20 cellular contexts compared by ENCODE assay signal in the genomic region with DNA sequence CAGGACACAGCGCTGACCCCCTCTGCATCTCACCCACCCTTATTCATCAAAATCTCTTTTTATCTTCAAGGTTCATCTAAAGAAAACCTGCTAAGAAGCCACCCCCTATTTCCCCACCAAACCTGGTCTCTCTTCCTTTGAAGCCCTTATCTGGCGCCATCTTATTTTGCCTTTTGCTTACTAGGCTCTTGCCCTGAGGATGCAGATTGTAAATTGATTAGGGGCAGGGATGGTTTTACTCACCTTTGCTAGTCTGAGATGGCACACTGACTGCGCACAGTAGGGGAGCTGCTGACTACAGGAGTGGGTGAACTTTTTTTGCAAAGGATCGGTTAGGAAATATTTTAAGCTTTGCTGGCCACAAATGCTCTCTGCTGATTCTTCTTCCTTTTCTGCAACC.
DNase-seq lines count a peak whose midpoint lies in the region; FAIRE-seq and TF ChIP-seq lines count a peak whose summit lies in the region.
"Had no signal": no experiment of that assay in that cellular context is flagged by ENCODE, and none has a peak within 500 bp of the region (broad histone marks: within the 10 kb centered on the region; RNA-seq: fewer than 3 reads in every experiment).

No MANE protein-coding gene starts in this region.

- H3K4me3 ChIP-seq in astrocyte (ENCODE audit: insufficient read depth, low read depth, low read length) (no peak overlapping the region), prostate gland (no peak overlapping the region), WERI-Rb-1 (ENCODE audit: low read depth, low read length) (no peak overlapping the region)
- H3K4me3 ChIP-seq: esophagus muscularis mucosa, SJCRH30 had no signal

- peaks cover 19% of the 10 kb centered on the region for H3K4me1 ChIP-seq in astrocyte (ENCODE audit: insufficient read depth, low read length)
- H3K4me1 ChIP-seq in prostate gland (replicated peaks), result no peaks in the 10 kb centered on the region

- H3K27ac ChIP-seq in astrocyte (ENCODE audit: low read depth, low read length) (no peak overlapping the region), prostate gland (peak overlapping the region; percentile 45 to 48), WERI-Rb-1 (no peak overlapping the region)
- H3K27ac ChIP-seq: brain microvascular endothelial cell, SJCRH30 had no signal

- peak; percentile 62 for DNase-seq in activated CD4-positive, alpha-beta T cell treated with anti-CD3 and anti-CD28 coated beads, Interleukin-2, amount 10 ng/mL, durations not matched to agents 24 days and 14 days
- no peak for DNase-seq in activated CD4-positive, alpha-beta T cell treated with anti-CD3 and anti-CD28 coated beads for 1 hour
- DNase-seq in astrocyte (ENCODE audit: low read depth), result no peak
- no peak for DNase-seq in prostate gland (ENCODE audit: low spot score)
- no peak for DNase-seq in WERI-Rb-1
- no peak for DNase-seq in HCEC 1CT
- DNase-seq in NCI-H1694 treated with DMSO at 0.1 percent for 48 hours (lab: John Stamatoyannopoulos, UW), result no peak
- DNase-seq: brain microvascular endothelial cell; DMS53; effector memory CD4-positive, alpha-beta T cell; foreskin melanocyte; GDM1; Kasumi-1; MV-4-11; NCI-H2171; NCI-H526; SJCRH30 had no signal

- H3K36me3 Mint-ChIP-seq in activated CD4-positive, alpha-beta T cell treated with anti-CD3 and anti-CD28 coated beads, Interleukin-2, amount 10 ng/mL, durations not matched to agents 24 days and 14 days (ENCODE audit: low read depth), result peaks cover 9% of the 10 kb centered on the region
- peaks cover 11% of the 10 kb centered on the region for H3K36me3 Mint-ChIP-seq in T-helper 1 cell treated with Interleukin-12 subunit alpha and Interleukin-12 subunit beta and Interleukin-4 antibody, amounts not matched to agents 30 μg/mL and 1 μg/mL, for 36 hours (ENCODE audit: low read depth)
- H3K36me3 Mint-ChIP-seq in astrocyte (ENCODE audit: low read depth, unreplicated experiment), result no peaks in the 10 kb centered on the region

- FAIRE-seq in astrocyte (lab: Jason Lieb, UNC), result no peak
- FAIRE-seq: H1 had no signal

- TF ChIP-seq CTCF in astrocyte (IDR thresholded peaks at IDR 0.05; ENCODE audit: insufficient read depth, low read depth, low read length) (no peak), prostate gland (IDR thresholded peaks at IDR 0.05) (no peak), WERI-Rb-1 (IDR thresholded peaks at IDR 0.05; ENCODE audit: low read depth, low read length) (no peak)

- no peaks in the 10 kb centered on the region for H3K27me3 ChIP-seq in astrocyte (ENCODE audit: insufficient read depth, low read length)
- H3K27me3 ChIP-seq in prostate gland (replicated peaks; ENCODE audit: insufficient read depth), result no peaks in the 10 kb centered on the region
- H3K27me3 ChIP-seq in WERI-Rb-1 (ENCODE audit: insufficient read depth, low read depth, severe bottlenecking), result no peaks in the 10 kb centered on the region
- H3K27me3 ChIP-seq: brain microvascular endothelial cell, esophagus muscularis mucosa had no signal

- H3K9me3 ChIP-seq in astrocyte (ENCODE audit: insufficient read depth, low read depth, low read length) (no peaks in the 10 kb centered on the region), prostate gland (no peaks in the 10 kb centered on the region), WERI-Rb-1 (ENCODE audit: severe bottlenecking) (no peaks in the 10 kb centered on the region)
- H3K9me3 ChIP-seq: esophagus muscularis mucosa, SJCRH30 had no signal

- H3K36me3 ChIP-seq in astrocyte (ENCODE audit: insufficient read depth, low read length), result no peaks in the 10 kb centered on the region
- H3K36me3 ChIP-seq in prostate gland, result no peaks in the 10 kb centered on the region
- no peaks in the 10 kb centered on the region for H3K36me3 ChIP-seq in WERI-Rb-1
- H3K36me3 ChIP-seq: brain microvascular endothelial cell, esophagus muscularis mucosa, SJCRH30 had no signal

- H3K9me3 Mint-ChIP-seq in activated CD4-positive, alpha-beta T cell treated with anti-CD3 and anti-CD28 coated beads, Interleukin-2, amount 10 ng/mL, durations not matched to agents 24 days and 14 days, result peaks cover 4% of the 10 kb centered on the region
- H3K9me3 Mint-ChIP-seq in T-helper 1 cell treated with Interleukin-12 subunit alpha and Interleukin-12 subunit beta and Interleukin-4 antibody, amounts not matched to agents 30 μg/mL and 1 μg/mL, for 36 hours, result peaks cover 3% of the 10 kb centered on the region
- H3K9me3 Mint-ChIP-seq in astrocyte (ENCODE audit: unreplicated experiment), result no peaks in the 10 kb centered on the region

- H4K20me1 ChIP-seq in astrocyte (ENCODE audit: insufficient read depth, low read length), result no peaks in the 10 kb centered on the region

- H3K79me2 ChIP-seq in astrocyte (ENCODE audit: insufficient read depth, low read length), result no peaks in the 10 kb centered on the region

- no peak overlapping the region for H3K4me2 ChIP-seq in astrocyte (ENCODE audit: low read length)

- intact Hi-C loops in activated CD4-positive, alpha-beta T cell treated with anti-CD3 and anti-CD28 coated beads, Interleukin-2, amount 10 ng/mL, durations not matched to agents 24 days and 14 days (cut with micrococcal nuclease), result no loop called here
- intact Hi-C loops in prostate gland (cut with DNase I), result no loop called here

- peak overlapping the region; percentile 84 for H3K27ac Mint-ChIP-seq in activated CD4-positive, alpha-beta T cell treated with anti-CD3 and anti-CD28 coated beads, Interleukin-2, amount 10 ng/mL, durations not matched to agents 24 days and 14 days
- H3K27ac Mint-ChIP-seq in T-helper 1 cell treated with Interleukin-12 subunit alpha and Interleukin-12 subunit beta and Interleukin-4 antibody, amounts not matched to agents 30 μg/mL and 1 μg/mL, for 36 hours, result peak overlapping the region; percentile 80
- H3K27ac Mint-ChIP-seq in astrocyte (ENCODE audit: unreplicated experiment), result no peak overlapping the region

- 93% methylated on average over 4 of the region's 4 CpGs for WGBS in prostate gland

- H3K4me3 Mint-ChIP-seq in activated CD4-positive, alpha-beta T cell treated with anti-CD3 and anti-CD28 coated beads, Interleukin-2, amount 10 ng/mL, durations not matched to agents 24 days and 14 days, result peak overlapping the region; percentile 13
- H3K4me3 Mint-ChIP-seq in T-helper 1 cell treated with Interleukin-12 subunit alpha and Interleukin-12 subunit beta and Interleukin-4 antibody, amounts not matched to agents 30 μg/mL and 1 μg/mL, for 36 hours, result peak overlapping the region; percentile 55
- H3K4me3 Mint-ChIP-seq in astrocyte (ENCODE audit: unreplicated experiment), result peak overlapping the region; percentile 5

- H3K9ac ChIP-seq in astrocyte (ENCODE audit: low read length), result no peak overlapping the region

- H3K27me3 Mint-ChIP-seq in activated CD4-positive, alpha-beta T cell treated with anti-CD3 and anti-CD28 coated beads, Interleukin-2, amount 10 ng/mL, durations not matched to agents 24 days and 14 days, result no peaks in the 10 kb centered on the region
- H3K27me3 Mint-ChIP-seq in T-helper 1 cell treated with Interleukin-12 subunit alpha and Interleukin-12 subunit beta and Interleukin-4 antibody, amounts not matched to agents 30 μg/mL and 1 μg/mL, for 36 hours (ENCODE audit: low read depth), result no peaks in the 10 kb centered on the region
- H3K27me3 Mint-ChIP-seq in astrocyte (ENCODE audit: low read depth, unreplicated experiment), result peaks cover 2% of the 10 kb centered on the region

- no peak for TF ChIP-seq POLR2A in prostate gland (IDR thresholded peaks at IDR 0.05)

- peaks cover 59% of the 10 kb centered on the region for H3K4me1 Mint-ChIP-seq in activated CD4-positive, alpha-beta T cell treated with anti-CD3 and anti-CD28 coated beads, Interleukin-2, amount 10 ng/mL, durations not matched to agents 24 days and 14 days
- H3K4me1 Mint-ChIP-seq in T-helper 1 cell treated with Interleukin-12 subunit alpha and Interleukin-12 subunit beta and Interleukin-4 antibody, amounts not matched to agents 30 μg/mL and 1 μg/mL, for 36 hours (ENCODE audit: low read depth), result peaks cover 56% of the 10 kb centered on the region
- peaks cover 26% of the 10 kb centered on the region for H3K4me1 Mint-ChIP-seq in astrocyte (ENCODE audit: low read depth, unreplicated experiment)

- H2AFZ ChIP-seq in astrocyte (ENCODE audit: low read depth, low read length), result no peak overlapping the region

Comparison
In these comparisons a context has a peak if more than half of its experiments do, and no peak if none do; other contexts are left out.
1. H3K4me3 Mint-ChIP-seq: peak in every context shown above with its lines; median percentile 55 in T-helper 1 cell treated with Interleukin-12 subunit alpha and Interleukin-12 subunit beta and Interleukin-4 antibody, amounts not matched to agents 30 μg/mL and 1 μg/mL, for 36 hours; 13 in activated CD4-positive, alpha-beta T cell treated with anti-CD3 and anti-CD28 coated beads, Interleukin-2, amount 10 ng/mL, durations not matched to agents 24 days and 14 days; 5 in astrocyte.
2. H3K27ac ChIP-seq: peak in prostate gland (2 of 2); none in astrocyte (single experiment) and WERI-Rb-1 (single experiment).